2 cellular contexts compared by ENCODE assay signal in the genomic region with DNA sequence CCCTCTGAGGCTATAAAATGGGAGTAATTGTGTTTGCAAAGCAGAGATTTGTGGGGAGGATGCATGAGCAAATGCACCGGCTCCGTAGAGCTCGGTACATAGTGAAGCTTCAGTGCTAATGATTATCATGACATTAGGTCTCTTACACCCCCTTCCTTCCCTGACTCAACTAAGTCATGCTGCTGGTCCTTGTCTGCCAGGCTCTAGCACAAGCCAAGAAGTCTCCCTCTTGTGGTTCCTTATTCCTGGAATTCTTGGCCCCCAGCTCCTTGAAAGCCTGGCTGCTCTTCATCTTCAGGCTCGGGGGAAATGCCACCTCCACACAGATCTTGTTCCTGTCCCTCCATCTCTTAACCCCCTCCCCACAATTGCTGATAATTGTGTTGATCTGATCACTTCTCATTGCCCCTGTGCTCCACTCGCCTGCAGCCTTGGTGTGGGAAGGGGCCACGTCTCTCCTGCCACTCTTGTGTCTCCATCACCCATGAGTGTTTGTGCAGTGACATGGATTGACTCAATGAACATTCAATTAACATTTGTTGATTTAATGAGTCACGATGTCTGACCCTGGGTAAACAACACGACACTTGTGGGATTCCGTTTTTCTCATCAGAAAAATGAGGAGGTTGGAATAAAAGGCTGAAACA.
A peak's percentile ranks its signal among the peaks of the same experiment; 100 is the strongest.
TF ChIP-seq lines count a peak whose summit lies in the region.

No MANE protein-coding gene starts in this region.

TF ChIP-seq in A549, 52 proteins besides CTCF, POLR2A, EP300 and RAD21:
- TF ChIP-seq RFX5 (IDR thresholded peaks at IDR 0.05) (no peak), HMGXB4 (CRISPR knock-in tag; IDR thresholded peaks at IDR 0.05; ENCODE audit: borderline replicate concordance) (no peak), FOSL2 (IDR thresholded peaks at IDR 0.05) (no peak), FOSL2 (CRISPR knock-in tag; IDR thresholded peaks at IDR 0.05) (peak; percentile 39; the same call in 1 of the 2 replicates)
- TF ChIP-seq, protein P1, sequence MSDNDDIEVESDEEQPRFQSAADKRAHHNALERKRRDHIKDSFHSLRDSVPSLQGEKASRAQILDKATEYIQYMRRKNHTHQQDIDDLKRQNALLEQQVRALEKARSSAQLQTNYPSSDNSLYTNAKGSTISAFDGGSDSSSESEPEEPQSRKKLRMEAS (IDR thresholded peaks at IDR 0.05) = no peak

TF ChIP-seq in HCT116, 20 proteins besides CTCF, POLR2A, EP300 and RAD21:
- no peak for TF ChIP-seq CBX3 (IDR thresholded peaks at IDR 0.05; ENCODE audit: low read depth)
- no peak for TF ChIP-seq ELF1 (IDR thresholded peaks at IDR 0.05; ENCODE audit: borderline replicate concordance, low read depth)
- no peak for TF ChIP-seq EZH2phosphoT487 (IDR thresholded peaks at IDR 0.05; ENCODE audit: borderline replicate concordance)
- no peak for TF ChIP-seq POLR2AphosphoS5 (IDR thresholded peaks at IDR 0.05; ENCODE audit: low read depth, low read length)
- TF ChIP-seq, protein P2, sequence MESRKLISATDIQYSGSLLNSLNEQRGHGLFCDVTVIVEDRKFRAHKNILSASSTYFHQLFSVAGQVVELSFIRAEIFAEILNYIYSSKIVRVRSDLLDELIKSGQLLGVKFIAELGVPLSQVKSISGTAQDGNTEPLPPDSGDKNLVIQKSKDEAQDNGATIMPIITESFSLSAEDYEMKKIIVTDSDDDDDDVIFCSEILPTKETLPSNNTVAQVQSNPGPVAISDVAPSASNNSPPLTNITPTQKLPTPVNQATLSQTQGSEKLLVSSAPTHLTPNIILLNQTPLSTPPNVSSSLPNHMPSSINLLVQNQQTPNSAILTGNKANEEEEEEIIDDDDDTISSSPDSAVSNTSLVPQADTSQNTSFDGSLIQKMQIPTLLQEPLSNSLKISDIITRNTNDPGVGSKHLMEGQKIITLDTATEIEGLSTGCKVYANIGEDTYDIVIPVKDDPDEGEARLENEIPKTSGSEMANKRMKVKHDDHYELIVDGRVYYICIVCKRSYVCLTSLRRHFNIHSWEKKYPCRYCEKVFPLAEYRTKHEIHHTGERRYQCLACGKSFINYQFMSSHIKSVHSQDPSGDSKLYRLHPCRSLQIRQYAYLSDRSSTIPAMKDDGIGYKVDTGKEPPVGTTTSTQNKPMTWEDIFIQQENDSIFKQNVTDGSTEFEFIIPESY (IDR thresholded peaks at IDR 0.05; ENCODE audit: extremely low read depth, insufficient replicate concordance, low read length) = no peak
- no peak for TF ChIP-seq YY1 (IDR thresholded peaks at IDR 0.05; ENCODE audit: extremely low read depth, insufficient replicate concordance, low read depth, low read length)
- no peak for TF ChIP-seq SIN3A (IDR thresholded peaks at IDR 0.05; ENCODE audit: low read depth)
- no peak for TF ChIP-seq ZNF274 (IDR thresholded peaks at IDR 0.05; ENCODE audit: low read depth, low read length)
- TF ChIP-seq ZFX (IDR thresholded peaks at IDR 0.05) = no peak
- no peak for TF ChIP-seq EGR1 (IDR thresholded peaks at IDR 0.05; ENCODE audit: low read depth)
- TF ChIP-seq EZH2 (IDR thresholded peaks at IDR 0.05) = no peak
- TF ChIP-seq TCF7L2 (IDR thresholded peaks at IDR 0.05; ENCODE audit: borderline replicate concordance, extremely low read depth, insufficient read depth, insufficient read length) = no peak
- TF ChIP-seq, protein P3, sequence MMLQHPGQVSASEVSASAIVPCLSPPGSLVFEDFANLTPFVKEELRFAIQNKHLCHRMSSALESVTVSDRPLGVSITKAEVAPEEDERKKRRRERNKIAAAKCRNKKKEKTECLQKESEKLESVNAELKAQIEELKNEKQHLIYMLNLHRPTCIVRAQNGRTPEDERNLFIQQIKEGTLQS (IDR thresholded peaks at IDR 0.05) = no peak
- TF ChIP-seq SP1 (IDR thresholded peaks at IDR 0.05; ENCODE audit: low read depth) = no peak
- TF ChIP-seq, protein P4, sequence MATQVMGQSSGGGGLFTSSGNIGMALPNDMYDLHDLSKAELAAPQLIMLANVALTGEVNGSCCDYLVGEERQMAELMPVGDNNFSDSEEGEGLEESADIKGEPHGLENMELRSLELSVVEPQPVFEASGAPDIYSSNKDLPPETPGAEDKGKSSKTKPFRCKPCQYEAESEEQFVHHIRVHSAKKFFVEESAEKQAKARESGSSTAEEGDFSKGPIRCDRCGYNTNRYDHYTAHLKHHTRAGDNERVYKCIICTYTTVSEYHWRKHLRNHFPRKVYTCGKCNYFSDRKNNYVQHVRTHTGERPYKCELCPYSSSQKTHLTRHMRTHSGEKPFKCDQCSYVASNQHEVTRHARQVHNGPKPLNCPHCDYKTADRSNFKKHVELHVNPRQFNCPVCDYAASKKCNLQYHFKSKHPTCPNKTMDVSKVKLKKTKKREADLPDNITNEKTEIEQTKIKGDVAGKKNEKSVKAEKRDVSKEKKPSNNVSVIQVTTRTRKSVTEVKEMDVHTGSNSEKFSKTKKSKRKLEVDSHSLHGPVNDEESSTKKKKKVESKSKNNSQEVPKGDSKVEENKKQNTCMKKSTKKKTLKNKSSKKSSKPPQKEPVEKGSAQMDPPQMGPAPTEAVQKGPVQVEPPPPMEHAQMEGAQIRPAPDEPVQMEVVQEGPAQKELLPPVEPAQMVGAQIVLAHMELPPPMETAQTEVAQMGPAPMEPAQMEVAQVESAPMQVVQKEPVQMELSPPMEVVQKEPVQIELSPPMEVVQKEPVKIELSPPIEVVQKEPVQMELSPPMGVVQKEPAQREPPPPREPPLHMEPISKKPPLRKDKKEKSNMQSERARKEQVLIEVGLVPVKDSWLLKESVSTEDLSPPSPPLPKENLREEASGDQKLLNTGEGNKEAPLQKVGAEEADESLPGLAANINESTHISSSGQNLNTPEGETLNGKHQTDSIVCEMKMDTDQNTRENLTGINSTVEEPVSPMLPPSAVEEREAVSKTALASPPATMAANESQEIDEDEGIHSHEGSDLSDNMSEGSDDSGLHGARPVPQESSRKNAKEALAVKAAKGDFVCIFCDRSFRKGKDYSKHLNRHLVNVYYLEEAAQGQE (IDR thresholded peaks at IDR 0.05; ENCODE audit: low read depth) = no peak
- TF ChIP-seq, protein P1 (IDR thresholded peaks at IDR 0.05) = no peak
- no peak for TF ChIP-seq FOSL1 (IDR thresholded peaks at IDR 0.05; ENCODE audit: low read depth)
